In genomic region chr15:71455878-71456277, GRCh38 we compare ENCODE assay signal across 1 cellular context.
TF ChIP-seq lines count a peak whose summit lies in the region.

No MANE protein-coding gene starts in this region.

TF ChIP-seq in HepG2, 621 proteins besides CTCF, POLR2A, EP300 and RAD21 (continued from another document and continues in another):
- peak; percentile 37; the same call in 1 of the 2 replicates for TF ChIP-seq ZNF574 (CRISPR knock-in tag; IDR thresholded peaks at IDR 0.05)
- TF ChIP-seq, protein P1, sequence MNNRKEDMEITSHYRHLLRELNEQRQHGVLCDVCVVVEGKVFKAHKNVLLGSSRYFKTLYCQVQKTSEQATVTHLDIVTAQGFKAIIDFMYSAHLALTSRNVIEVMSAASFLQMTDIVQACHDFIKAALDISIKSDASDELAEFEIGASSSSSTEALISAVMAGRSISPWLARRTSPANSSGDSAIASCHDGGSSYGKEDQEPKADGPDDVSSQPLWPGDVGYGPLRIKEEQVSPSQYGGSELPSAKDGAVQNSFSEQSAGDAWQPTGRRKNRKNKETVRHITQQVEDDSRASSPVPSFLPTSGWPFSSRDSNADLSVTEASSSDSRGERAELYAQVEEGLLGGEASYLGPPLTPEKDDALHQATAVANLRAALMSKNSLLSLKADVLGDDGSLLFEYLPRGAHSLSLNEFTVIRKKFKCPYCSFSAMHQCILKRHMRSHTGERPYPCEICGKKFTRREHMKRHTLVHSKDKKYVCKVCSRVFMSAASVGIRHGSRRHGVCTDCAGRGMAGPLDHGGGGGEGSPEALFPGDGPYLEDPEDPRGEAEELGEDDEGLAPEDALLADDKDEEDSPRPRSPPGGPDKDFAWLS (CRISPR knock-in tag; IDR thresholded peaks at IDR 0.05; ENCODE audit: borderline replicate concordance) = no peak
- peak; percentile 77 for TF ChIP-seq ERF (CRISPR knock-in tag; IDR thresholded peaks at IDR 0.05)
- TF ChIP-seq ZNF343 (CRISPR knock-in tag; IDR thresholded peaks at IDR 0.05) = no peak
- TF ChIP-seq HNRNPH1 (optimal IDR thresholded peaks at IDR 0.05; ENCODE audit: low read depth, low read length) = no peak
- no peak for TF ChIP-seq YY1 (IDR thresholded peaks at IDR 0.05; ENCODE audit: insufficient read depth, insufficient replicate concordance, low read depth, low read length)
- TF ChIP-seq ZHX1 (CRISPR knock-in tag; IDR thresholded peaks at IDR 0.05; ENCODE audit: low read depth) = no peak
- no peak for TF ChIP-seq NR1H2 (CRISPR knock-in tag; IDR thresholded peaks at IDR 0.05; ENCODE audit: borderline replicate concordance, low read depth)
- TF ChIP-seq MBNL3 (CRISPR knock-in tag; conservative IDR thresholded peaks at IDR 0.05) = no peak
- TF ChIP-seq, protein P2, sequence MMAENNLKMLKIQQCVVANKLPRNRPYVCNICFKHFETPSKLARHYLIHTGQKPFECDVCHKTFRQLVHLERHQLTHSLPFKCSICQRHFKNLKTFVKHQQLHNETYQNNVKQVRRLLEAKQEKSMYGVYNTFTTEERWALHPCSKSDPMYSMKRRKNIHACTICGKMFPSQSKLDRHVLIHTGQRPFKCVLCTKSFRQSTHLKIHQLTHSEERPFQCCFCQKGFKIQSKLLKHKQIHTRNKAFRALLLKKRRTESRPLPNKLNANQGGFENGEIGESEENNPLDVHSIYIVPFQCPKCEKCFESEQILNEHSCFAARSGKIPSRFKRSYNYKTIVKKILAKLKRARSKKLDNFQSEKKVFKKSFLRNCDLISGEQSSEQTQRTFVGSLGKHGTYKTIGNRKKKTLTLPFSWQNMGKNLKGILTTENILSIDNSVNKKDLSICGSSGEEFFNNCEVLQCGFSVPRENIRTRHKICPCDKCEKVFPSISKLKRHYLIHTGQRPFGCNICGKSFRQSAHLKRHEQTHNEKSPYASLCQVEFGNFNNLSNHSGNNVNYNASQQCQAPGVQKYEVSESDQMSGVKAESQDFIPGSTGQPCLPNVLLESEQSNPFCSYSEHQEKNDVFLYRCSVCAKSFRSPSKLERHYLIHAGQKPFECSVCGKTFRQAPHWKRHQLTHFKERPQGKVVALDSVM (CRISPR knock-in tag; IDR thresholded peaks at IDR 0.05) = no peak
- TF ChIP-seq IRX3 (CRISPR knock-in tag; IDR thresholded peaks at IDR 0.05; ENCODE audit: borderline replicate concordance, low read depth) = no peak
- TF ChIP-seq NFIB (CRISPR knock-in tag; IDR thresholded peaks at IDR 0.05; ENCODE audit: borderline replicate concordance) = no peak
- 0 out of 2 replicates have a peak, but pooled peaks have one; percentile 42 for TF ChIP-seq ZNF205 (CRISPR knock-in tag; IDR thresholded peaks at IDR 0.05)
- peak; percentile 11; the same call in 1 of the 2 replicates for TF ChIP-seq GABPB1 (CRISPR knock-in tag; IDR thresholded peaks at IDR 0.05)
- peak; percentile 41 for TF ChIP-seq CEBPG (CRISPR knock-in tag; IDR thresholded peaks at IDR 0.05)
- TF ChIP-seq, protein P3, sequence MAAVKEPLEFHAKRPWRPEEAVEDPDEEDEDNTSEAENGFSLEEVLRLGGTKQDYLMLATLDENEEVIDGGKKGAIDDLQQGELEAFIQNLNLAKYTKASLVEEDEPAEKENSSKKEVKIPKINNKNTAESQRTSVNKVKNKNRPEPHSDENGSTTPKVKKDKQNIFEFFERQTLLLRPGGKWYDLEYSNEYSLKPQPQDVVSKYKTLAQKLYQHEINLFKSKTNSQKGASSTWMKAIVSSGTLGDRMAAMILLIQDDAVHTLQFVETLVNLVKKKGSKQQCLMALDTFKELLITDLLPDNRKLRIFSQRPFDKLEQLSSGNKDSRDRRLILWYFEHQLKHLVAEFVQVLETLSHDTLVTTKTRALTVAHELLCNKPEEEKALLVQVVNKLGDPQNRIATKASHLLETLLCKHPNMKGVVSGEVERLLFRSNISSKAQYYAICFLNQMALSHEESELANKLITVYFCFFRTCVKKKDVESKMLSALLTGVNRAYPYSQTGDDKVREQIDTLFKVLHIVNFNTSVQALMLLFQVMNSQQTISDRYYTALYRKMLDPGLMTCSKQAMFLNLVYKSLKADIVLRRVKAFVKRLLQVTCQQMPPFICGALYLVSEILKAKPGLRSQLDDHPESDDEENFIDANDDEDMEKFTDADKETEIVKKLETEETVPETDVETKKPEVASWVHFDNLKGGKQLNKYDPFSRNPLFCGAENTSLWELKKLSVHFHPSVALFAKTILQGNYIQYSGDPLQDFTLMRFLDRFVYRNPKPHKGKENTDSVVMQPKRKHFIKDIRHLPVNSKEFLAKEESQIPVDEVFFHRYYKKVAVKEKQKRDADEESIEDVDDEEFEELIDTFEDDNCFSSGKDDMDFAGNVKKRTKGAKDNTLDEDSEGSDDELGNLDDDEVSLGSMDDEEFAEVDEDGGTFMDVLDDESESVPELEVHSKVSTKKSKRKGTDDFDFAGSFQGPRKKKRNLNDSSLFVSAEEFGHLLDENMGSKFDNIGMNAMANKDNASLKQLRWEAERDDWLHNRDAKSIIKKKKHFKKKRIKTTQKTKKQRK (IDR thresholded peaks at IDR 0.05; ENCODE audit: low read length) = no peak
- TF ChIP-seq, protein P4, sequence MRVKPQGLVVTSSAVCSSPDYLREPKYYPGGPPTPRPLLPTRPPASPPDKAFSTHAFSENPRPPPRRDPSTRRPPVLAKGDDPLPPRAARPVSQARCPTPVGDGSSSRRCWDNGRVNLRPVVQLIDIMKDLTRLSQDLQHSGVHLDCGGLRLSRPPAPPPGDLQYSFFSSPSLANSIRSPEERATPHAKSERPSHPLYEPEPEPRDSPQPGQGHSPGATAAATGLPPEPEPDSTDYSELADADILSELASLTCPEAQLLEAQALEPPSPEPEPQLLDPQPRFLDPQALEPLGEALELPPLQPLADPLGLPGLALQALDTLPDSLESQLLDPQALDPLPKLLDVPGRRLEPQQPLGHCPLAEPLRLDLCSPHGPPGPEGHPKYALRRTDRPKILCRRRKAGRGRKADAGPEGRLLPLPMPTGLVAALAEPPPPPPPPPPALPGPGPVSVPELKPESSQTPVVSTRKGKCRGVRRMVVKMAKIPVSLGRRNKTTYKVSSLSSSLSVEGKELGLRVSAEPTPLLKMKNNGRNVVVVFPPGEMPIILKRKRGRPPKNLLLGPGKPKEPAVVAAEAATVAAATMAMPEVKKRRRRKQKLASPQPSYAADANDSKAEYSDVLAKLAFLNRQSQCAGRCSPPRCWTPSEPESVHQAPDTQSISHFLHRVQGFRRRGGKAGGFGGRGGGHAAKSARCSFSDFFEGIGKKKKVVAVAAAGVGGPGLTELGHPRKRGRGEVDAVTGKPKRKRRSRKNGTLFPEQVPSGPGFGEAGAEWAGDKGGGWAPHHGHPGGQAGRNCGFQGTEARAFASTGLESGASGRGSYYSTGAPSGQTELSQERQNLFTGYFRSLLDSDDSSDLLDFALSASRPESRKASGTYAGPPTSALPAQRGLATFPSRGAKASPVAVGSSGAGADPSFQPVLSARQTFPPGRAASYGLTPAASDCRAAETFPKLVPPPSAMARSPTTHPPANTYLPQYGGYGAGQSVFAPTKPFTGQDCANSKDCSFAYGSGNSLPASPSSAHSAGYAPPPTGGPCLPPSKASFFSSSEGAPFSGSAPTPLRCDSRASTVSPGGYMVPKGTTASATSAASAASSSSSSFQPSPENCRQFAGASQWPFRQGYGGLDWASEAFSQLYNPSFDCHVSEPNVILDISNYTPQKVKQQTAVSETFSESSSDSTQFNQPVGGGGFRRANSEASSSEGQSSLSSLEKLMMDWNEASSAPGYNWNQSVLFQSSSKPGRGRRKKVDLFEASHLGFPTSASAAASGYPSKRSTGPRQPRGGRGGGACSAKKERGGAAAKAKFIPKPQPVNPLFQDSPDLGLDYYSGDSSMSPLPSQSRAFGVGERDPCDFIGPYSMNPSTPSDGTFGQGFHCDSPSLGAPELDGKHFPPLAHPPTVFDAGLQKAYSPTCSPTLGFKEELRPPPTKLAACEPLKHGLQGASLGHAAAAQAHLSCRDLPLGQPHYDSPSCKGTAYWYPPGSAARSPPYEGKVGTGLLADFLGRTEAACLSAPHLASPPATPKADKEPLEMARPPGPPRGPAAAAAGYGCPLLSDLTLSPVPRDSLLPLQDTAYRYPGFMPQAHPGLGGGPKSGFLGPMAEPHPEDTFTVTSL (CRISPR knock-in tag; IDR thresholded peaks at IDR 0.05; ENCODE audit: borderline replicate concordance) = peak; percentile 95
- no peak for TF ChIP-seq SALL2 (CRISPR knock-in tag; IDR thresholded peaks at IDR 0.05)
- TF ChIP-seq RFXANK (CRISPR knock-in tag; IDR thresholded peaks at IDR 0.05) = no peak
- TF ChIP-seq SATB2 (CRISPR knock-in tag; IDR thresholded peaks at IDR 0.05) = no peak
- no peak for TF ChIP-seq KIAA2018 (CRISPR knock-in tag; IDR thresholded peaks at IDR 0.05; ENCODE audit: borderline replicate concordance)
- TF ChIP-seq ZNF883 (CRISPR knock-in tag; IDR thresholded peaks at IDR 0.05; ENCODE audit: not compliant biosample characterization) = no peak
- no peak for TF ChIP-seq DR1 (CRISPR knock-in tag; IDR thresholded peaks at IDR 0.05)
- TF ChIP-seq ZNF160 (CRISPR knock-in tag; IDR thresholded peaks at IDR 0.05) = no peak
